Comparison of ENCODE assay signal across 1 cellular context in the genomic region with DNA sequence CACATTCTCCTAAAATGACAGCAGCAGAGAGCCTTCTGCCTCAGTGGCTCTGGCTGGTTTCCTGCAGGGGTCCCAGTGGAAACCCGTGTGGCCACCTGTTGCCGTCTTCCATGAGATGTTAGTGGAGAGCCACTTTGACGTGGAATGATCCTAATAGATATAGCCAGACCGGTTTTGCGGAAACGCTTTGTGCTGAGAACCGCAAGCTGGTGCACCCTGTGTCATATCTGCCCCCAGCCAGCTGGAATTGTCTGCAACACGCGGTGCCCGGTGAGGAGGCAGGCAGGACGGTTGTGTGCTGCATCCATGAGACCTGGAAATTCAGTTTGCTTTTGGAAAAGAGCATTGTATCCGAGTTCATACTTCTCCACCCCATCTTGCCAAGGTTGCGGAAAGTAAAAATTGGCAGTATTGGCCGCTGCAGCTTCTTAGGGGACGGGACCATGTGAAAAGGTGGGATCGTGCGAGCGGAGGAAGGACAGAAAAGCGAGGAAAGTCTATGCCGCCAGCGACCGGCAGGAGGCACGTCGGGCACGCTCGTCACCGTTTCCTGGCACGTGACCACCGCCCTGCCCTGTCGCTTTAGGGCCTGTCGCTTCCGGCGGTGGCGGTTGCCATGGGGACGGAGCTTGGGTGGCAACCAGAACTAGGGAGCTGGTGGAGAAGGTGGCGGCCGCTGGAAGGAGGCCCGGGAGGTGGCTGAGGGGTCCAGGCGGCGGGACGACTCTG.
TF ChIP-seq lines count a peak whose summit lies in the region.

A gene with protein sequence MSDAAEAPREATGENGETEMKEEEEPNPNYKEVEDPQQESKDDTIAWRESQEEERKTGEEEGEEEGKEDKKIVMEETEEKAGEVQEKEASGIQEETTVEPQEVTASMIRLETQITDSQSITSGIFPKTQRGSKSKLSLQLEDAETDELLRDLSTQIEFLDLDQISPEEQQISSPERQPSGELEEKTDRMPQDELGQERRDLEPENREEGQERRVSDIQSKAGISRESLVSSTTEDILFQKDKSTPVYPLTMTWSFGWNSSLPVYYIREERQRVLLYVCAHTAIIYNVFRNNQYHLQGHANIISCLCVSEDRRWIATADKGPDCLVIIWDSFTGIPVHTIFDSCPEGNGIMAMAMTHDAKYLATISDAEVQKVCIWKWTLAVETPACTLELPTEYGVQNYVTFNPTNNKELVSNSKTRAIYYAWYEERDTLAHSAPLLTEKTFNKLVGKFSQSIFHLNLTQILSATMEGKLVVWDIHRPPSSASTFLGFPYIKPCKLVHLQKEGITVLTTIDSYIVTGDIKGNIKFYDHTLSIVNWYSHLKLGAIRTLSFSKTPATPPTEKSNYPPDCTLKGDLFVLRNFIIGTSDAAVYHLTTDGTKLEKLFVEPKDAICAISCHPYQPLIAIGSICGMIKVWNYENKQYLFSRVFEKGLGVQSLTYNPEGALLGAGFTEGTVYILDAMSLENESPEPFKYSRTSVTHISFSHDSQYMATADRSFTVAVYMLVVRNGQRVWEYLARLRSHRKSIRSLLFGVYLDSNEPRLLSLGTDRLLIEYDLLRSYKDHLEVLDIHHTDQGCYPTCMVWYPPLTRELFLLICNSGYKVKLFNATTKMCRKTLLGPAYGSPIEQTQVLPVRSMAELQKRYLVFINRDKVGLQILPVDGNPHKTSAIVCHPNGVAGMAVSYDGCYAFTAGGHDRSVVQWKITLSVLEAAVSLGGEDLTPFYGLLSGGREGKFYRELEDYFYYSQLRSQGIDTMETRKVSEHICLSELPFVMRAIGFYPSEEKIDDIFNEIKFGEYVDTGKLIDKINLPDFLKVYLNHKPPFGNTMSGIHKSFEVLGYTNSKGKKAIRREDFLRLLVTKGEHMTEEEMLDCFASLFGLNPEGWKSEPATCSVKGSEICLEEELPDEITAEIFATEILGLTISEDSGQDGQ (plus strand): TSS at position 643 of the 729 bp plus-strand sequence. CDS start 2,714 bp downstream, outside the sequence.

TF ChIP-seq in neural cell, 6 proteins besides CTCF, POLR2A, EP300 and RAD21:
- TF ChIP-seq, protein P1, sequence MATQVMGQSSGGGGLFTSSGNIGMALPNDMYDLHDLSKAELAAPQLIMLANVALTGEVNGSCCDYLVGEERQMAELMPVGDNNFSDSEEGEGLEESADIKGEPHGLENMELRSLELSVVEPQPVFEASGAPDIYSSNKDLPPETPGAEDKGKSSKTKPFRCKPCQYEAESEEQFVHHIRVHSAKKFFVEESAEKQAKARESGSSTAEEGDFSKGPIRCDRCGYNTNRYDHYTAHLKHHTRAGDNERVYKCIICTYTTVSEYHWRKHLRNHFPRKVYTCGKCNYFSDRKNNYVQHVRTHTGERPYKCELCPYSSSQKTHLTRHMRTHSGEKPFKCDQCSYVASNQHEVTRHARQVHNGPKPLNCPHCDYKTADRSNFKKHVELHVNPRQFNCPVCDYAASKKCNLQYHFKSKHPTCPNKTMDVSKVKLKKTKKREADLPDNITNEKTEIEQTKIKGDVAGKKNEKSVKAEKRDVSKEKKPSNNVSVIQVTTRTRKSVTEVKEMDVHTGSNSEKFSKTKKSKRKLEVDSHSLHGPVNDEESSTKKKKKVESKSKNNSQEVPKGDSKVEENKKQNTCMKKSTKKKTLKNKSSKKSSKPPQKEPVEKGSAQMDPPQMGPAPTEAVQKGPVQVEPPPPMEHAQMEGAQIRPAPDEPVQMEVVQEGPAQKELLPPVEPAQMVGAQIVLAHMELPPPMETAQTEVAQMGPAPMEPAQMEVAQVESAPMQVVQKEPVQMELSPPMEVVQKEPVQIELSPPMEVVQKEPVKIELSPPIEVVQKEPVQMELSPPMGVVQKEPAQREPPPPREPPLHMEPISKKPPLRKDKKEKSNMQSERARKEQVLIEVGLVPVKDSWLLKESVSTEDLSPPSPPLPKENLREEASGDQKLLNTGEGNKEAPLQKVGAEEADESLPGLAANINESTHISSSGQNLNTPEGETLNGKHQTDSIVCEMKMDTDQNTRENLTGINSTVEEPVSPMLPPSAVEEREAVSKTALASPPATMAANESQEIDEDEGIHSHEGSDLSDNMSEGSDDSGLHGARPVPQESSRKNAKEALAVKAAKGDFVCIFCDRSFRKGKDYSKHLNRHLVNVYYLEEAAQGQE (IDR thresholded peaks at IDR 0.05; ENCODE audit: borderline replicate concordance), result no peak
- no peak for TF ChIP-seq EZH2 (IDR thresholded peaks at IDR 0.05; ENCODE audit: borderline replicate concordance, insufficient read depth, low read length, poor library complexity, severe bottlenecking)
- peak; percentile 86 for TF ChIP-seq MXI1 (conservative IDR thresholded peaks at IDR 0.05; ENCODE audit: poor library complexity, severe bottlenecking)
- peak; percentile 22 for TF ChIP-seq POLR2AphosphoS5 (IDR thresholded peaks at IDR 0.05)
- TF ChIP-seq TAF1 (IDR thresholded peaks at IDR 0.05; ENCODE audit: low read depth), result no peak
- TF ChIP-seq SMC3 (conservative IDR thresholded peaks at IDR 0.05; ENCODE audit: poor library complexity), result peak; percentile 88
